10 cellular contexts compared by ENCODE assay signal in the genomic region with DNA sequence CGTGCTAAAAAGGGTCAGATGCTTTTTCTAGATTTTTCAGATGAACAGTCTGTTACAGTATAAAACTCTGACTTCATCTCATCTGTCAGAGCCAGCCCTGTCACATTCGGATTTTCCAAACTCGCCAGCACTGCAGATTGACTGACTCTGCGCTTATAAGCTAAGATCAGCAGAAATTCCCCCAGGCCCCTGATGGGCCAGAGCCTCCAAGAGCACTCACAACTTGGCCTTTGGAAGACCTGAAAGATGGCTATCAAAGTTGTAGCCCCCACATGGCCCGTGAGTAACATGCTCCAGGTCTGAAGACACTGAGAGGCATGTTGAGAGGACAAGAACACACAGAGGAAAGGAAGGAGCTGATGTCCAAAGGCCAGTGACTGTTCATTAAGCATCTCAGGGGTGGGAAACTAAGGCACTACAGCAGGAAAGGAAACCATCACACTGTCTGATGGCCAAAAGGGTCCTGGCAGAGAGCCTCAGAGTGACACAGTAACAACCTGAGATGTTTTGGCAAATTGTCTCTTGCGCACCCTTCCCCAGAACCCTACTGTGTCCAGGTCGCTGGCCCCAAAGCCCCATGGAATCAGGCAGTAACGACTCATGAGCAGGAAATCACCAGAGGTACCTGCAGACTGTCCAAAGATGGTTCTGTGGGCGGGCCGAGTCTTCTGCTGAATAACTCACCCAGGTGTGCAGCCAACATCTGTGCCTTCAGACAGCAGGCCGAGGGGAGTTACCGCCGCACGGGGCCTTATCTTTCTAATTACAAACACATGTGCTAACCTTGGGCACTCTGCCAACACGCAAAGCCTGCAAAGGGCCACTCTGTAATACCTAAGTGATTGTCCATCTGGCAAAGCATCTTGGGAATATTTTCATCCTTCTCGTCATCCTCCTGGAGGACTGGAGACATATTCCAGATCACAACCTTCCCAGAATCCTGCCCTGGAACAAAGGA. TPM values are rescaled to one million over a fixed set of nuclear protein-coding genes. Genes with fewer than 3 reads are reported as not detected.
DNase-seq lines count a peak whose midpoint lies in the region; ATAC-seq and TF ChIP-seq lines count a peak whose summit lies in the region.
"Had no signal": no experiment of that assay in that cellular context is flagged by ENCODE, and none has a peak within 500 bp of the region (broad histone marks: within the 10 kb centered on the region; RNA-seq: fewer than 3 reads in every experiment).

No MANE protein-coding gene starts in this region.

- no peak for ATAC-seq in HG02588 (IDR thresholded peaks at IDR 0.05; ENCODE audit: unreplicated experiment)
- ATAC-seq in GM18505 (IDR thresholded peaks at IDR 0.05; ENCODE audit: unreplicated experiment) = no peak

- H4K20me1 ChIP-seq in smooth muscle cell (ENCODE audit: low read depth) = peaks cover 33% of the 10 kb centered on the region

- no peak overlapping the region for H3K27ac ChIP-seq in effector memory CD4-positive, alpha-beta T cell (ENCODE audit: insufficient read depth, low read length, poor library complexity, severe bottlenecking)
- no peak overlapping the region for H3K27ac ChIP-seq in smooth muscle cell (ENCODE audit: low read depth)

- no peaks in the 10 kb centered on the region for H3F3A ChIP-seq in smooth muscle cell (ENCODE audit: low read depth)

- no peaks in the 10 kb centered on the region for H3K4me1 ChIP-seq in effector memory CD4-positive, alpha-beta T cell (ENCODE audit: control insufficient read depth, insufficient read depth, low read length, poor library complexity, severe bottlenecking)
- H3K4me1 ChIP-seq in smooth muscle cell (ENCODE audit: low read depth) = no peaks in the 10 kb centered on the region

- H3K36me3 ChIP-seq in effector memory CD4-positive, alpha-beta T cell (ENCODE audit: control insufficient read depth, insufficient read depth, low read length) = peaks cover 49% of the 10 kb centered on the region
- H3K36me3 ChIP-seq in smooth muscle cell (ENCODE audit: low read depth) = peaks cover 4% of the 10 kb centered on the region

- H3K27me3 ChIP-seq in effector memory CD4-positive, alpha-beta T cell (replicated peaks; ENCODE audit: control insufficient read depth, insufficient read depth, low read length, poor library complexity, severe bottlenecking) = no peaks in the 10 kb centered on the region
- no peaks in the 10 kb centered on the region for H3K27me3 ChIP-seq in smooth muscle cell (ENCODE audit: low read depth)

- H3K4me3 ChIP-seq in cardiac fibroblast (replicated peaks in 1 of 2; ENCODE audit: low read depth in 2 of 2, low read length in 2 of 2) (no peak overlapping the region), smooth muscle cell (no peak overlapping the region)
- H3K4me3 ChIP-seq in effector memory CD4-positive, alpha-beta T cell (ENCODE audit: insufficient read depth, low read depth, low read length, poor library complexity, severe bottlenecking) = no peak overlapping the region

- no peak overlapping the region for H3K4me2 ChIP-seq in smooth muscle cell

- H2AFZ ChIP-seq in smooth muscle cell (ENCODE audit: low read depth) = no peak overlapping the region

- TF ChIP-seq CTCF in cardiac fibroblast (IDR thresholded peaks at IDR 0.05; ENCODE audit: low read depth, low read length) = no peak
- TF ChIP-seq CTCF in smooth muscle cell (IDR thresholded peaks at IDR 0.05; ENCODE audit: borderline replicate concordance, insufficient read depth, poor library complexity, severe bottlenecking) = no peak

- H3K79me2 ChIP-seq in smooth muscle cell (ENCODE audit: low read depth) = peaks cover 11% of the 10 kb centered on the region

- no peaks in the 10 kb centered on the region for H3K9me3 ChIP-seq in effector memory CD4-positive, alpha-beta T cell (ENCODE audit: control insufficient read depth, low read length)
- no peaks in the 10 kb centered on the region for H3K9me3 ChIP-seq in smooth muscle cell (replicated peaks; ENCODE audit: low read depth)

- peak; percentile 40 for DNase-seq in D341Med (ENCODE audit: low spot score)
- peak; percentile 34 for DNase-seq in NCI-H2171 (lab: John Stamatoyannopoulos, UW)
- peak; percentile 16 to 41 for DNase-seq in cardiac fibroblast (ENCODE audit: low read depth in 2 of 2)
- peak; percentile 45 for DNase-seq in left kidney (ENCODE audit: low read depth, low spot score)
- no peak for DNase-seq in effector memory CD4-positive, alpha-beta T cell
- no peak for DNase-seq in smooth muscle cell (lab: John Stamatoyannopoulos, UW; ENCODE audit: unreplicated experiment)
- DNase-seq: activated CD4-positive, alpha-beta memory T cell treated with anti-CD3 and anti-CD28 coated beads for 36 hours; KBM-7 had no signal

- no peak overlapping the region for H3K9ac ChIP-seq in smooth muscle cell (ENCODE audit: low read depth)

- no peak for TF ChIP-seq POLR2A in GM18505 (IDR thresholded peaks at IDR 0.05; ENCODE audit: borderline replicate concordance, extremely low read depth, insufficient read depth, insufficient read length)

- 94% methylated on average over 16 of the region's 16 CpGs for WGBS in smooth muscle cell (ENCODE audit: low lambda C conversion rate)

RNA-seq across cellular contexts. Expression of gene HIRA, which starts 23.6 kb away (rescaled TPM):
- total RNA-seq in smooth muscle cell = 8.7 and 9.8 TPM in 2 replicates
- polyA plus RNA-seq in smooth muscle cell = 7.3 and 9.8 TPM in 2 replicates

RNA-seq across cellular contexts. Expression of gene MRPL40, which starts 24.4 kb away (rescaled TPM):
- 18.1 and 30.4 TPM in 2 replicates for total RNA-seq in smooth muscle cell
- polyA plus RNA-seq in smooth muscle cell = 52.9 and 54.8 TPM in 2 replicates

RNA-seq across cellular contexts. Expression of gene C22orf39, which starts 39.6 kb away (rescaled TPM):
- 16.5 and 23.0 TPM in 2 replicates for total RNA-seq in smooth muscle cell
- polyA plus RNA-seq in smooth muscle cell = 20.8 and 29.5 TPM in 2 replicates

Comparison
In these comparisons a context has a peak if more than half of its experiments do, and no peak if none do; other contexts are left out.
1. DNase-seq: peak in D341Med (single experiment), NCI-H2171 (single experiment), cardiac fibroblast (2 of 2) and left kidney (single experiment); none in effector memory CD4-positive, alpha-beta T cell (0 of 3) and smooth muscle cell (single experiment).